6 cellular contexts compared by ENCODE assay signal in genomic region chr19:11420429-11420893, GRCh38. TPM values are rescaled to one million over a fixed set of nuclear protein-coding genes. Genes with fewer than 3 reads are reported as not detected.
DNase-seq lines count a peak whose midpoint lies in the region; TF ChIP-seq lines count a peak whose summit lies in the region.

No MANE protein-coding gene starts in this region.

- peaks cover 4 to 21% of the 10 kb centered on the region in 2 donors for H3K27me3 ChIP-seq in breast epithelium
- H3K27me3 ChIP-seq in iPS-18a (ENCODE audit: control insufficient read depth, insufficient read depth, low read length), result peaks cover 42% of the 10 kb centered on the region
- H3K27me3 ChIP-seq in uterus, result peaks cover 14 to 17% of the 10 kb centered on the region in 2 donors

- POLR2A ChIA-PET in MCF 10A (lab: Yijun Ruan, JAX), result interaction anchor here (1.1 kb wide), 1 partner anchor 15 kb away, joined by 4 read pairs; the partner anchor contains the start of genes ODAD3 and PRKCSH

- H3K36me3 Mint-ChIP-seq in MCF 10A (ENCODE audit: insufficient read depth, unreplicated experiment), result no peaks in the 10 kb centered on the region

- TF ChIP-seq CTCF in breast epithelium (IDR thresholded peaks at IDR 0.05) (no peak), MCF 10A (IDR thresholded peaks at IDR 0.05; ENCODE audit: unreplicated experiment) (no peak), uterus (IDR thresholded peaks at IDR 0.05) (no peak)

- no TSS peak for BruUV-seq in MCF 10A (replicated peaks; lab: Mats Ljungman, UMichigan)

- no peak overlapping the region for H3K9ac ChIP-seq in iPS-18a (ENCODE audit: low read length)

- H3K4me3 Mint-ChIP-seq in MCF 10A (ENCODE audit: unreplicated experiment), result no peak overlapping the region

- H3K27me3 Mint-ChIP-seq in MCF 10A (ENCODE audit: insufficient read depth, unreplicated experiment), result peaks cover 11% of the 10 kb centered on the region

- H3K4me3 ChIP-seq in breast epithelium (peak overlapping the region; percentile 23 to 55 (median 35)), iPS-18a (ENCODE audit: low read length) (peak overlapping the region; percentile 61), uterus (peak overlapping the region; percentile 6 to 8)

- H3K27ac Mint-ChIP-seq in MCF 10A (ENCODE audit: low read depth, unreplicated experiment), result no peak overlapping the region

- H3K4me1 ChIP-seq in breast epithelium (no peaks in the 10 kb centered on the region), iPS-18a (ENCODE audit: control insufficient read depth, low read depth, low read length) (peaks cover 3% of the 10 kb centered on the region), uterus (peaks cover 0 to 17% of the 10 kb centered on the region in 2 donors)

- intact Hi-C loops in breast epithelium (cut with DNase I; ENCODE audit: low total_unique reads), result loop anchor here (5.0 kb wide), 1 partner anchor 1582 kb away; no protein-coding TSS in a partner anchor
- intact Hi-C loops in MCF 10A (cut with micrococcal nuclease), result no loop called here
- intact Hi-C loops in uterus (cut with DNase I; ENCODE audit: low total_unique reads), result no loop called here

- TF ChIP-seq POLR2A in breast epithelium (IDR thresholded peaks at IDR 0.05), result no peak
- TF ChIP-seq POLR2A in uterus (IDR thresholded peaks at IDR 0.05), result peak in 1 of 2 donors; percentile 19

- no peaks in the 10 kb centered on the region for H3K9me3 ChIP-seq in breast epithelium
- no peaks in the 10 kb centered on the region for H3K9me3 ChIP-seq in iPS-18a (ENCODE audit: control insufficient read depth, low read depth, low read length)
- H3K9me3 ChIP-seq in uterus, result no peaks in the 10 kb centered on the region

- no peaks in the 10 kb centered on the region for H3K4me1 Mint-ChIP-seq in MCF 10A (ENCODE audit: insufficient read depth, unreplicated experiment)

- H3K36me3 ChIP-seq in breast epithelium, result no peaks in the 10 kb centered on the region
- H3K36me3 ChIP-seq in iPS-18a (ENCODE audit: control insufficient read depth, low read depth, low read length), result no peaks in the 10 kb centered on the region
- H3K36me3 ChIP-seq in uterus, result no peaks in the 10 kb centered on the region

- H3K9me3 Mint-ChIP-seq in MCF 10A (ENCODE audit: unreplicated experiment), result no peaks in the 10 kb centered on the region

- DNase-seq in breast epithelium (ENCODE audit: low spot score in 2 of 2), result no peak
- no peak for DNase-seq in MCF 10A (ENCODE audit: unreplicated experiment)
- peak; percentile 60 to 68 for DNase-seq in uterus
- DNase-seq in stimulated activated CD4-positive, alpha-beta T cell treated with anti-CD3 and anti-CD28 coated beads, Interleukin-4, amount 100 ng/mL, for 24 hours, result no peak
- DNase-seq in stimulated activated CD4-positive, alpha-beta T cell treated with anti-CD3 and anti-CD28 coated beads, Interleukin-15, amount 100 ng/mL, for 24 hours, result no peak

- H3K27ac ChIP-seq in breast epithelium (peak overlapping the region; percentile 16 to 18), iPS-18a (ENCODE audit: low read length) (no peak overlapping the region), uterus (peak overlapping the region; percentile 50 to 53)

- CTCF ChIA-PET in MCF 10A (lab: Yijun Ruan, JAX), result interaction anchor here (0.7 kb wide), 1 partner anchor 184 kb away, joined by 3 read pairs; no protein-coding TSS in a partner anchor

RNA-seq across cellular contexts. Expression of gene RGL3, which starts 1.3 kb away (rescaled TPM):
- 10 to 100 TPM in 1 of 3 donors, 1 to 10 TPM in 2; 3.7 to 18.4 (median 9.8) TPM for total RNA-seq in breast epithelium
- not detected in 2 replicates for total RNA-seq in MCF 10A (2022)
- 10 to 100 TPM in 3 of 4 donors, 1 to 10 TPM in 1; 1.0 to 19.0 (median 13.2) TPM for total RNA-seq in uterus

RNA-seq across cellular contexts. Expression of gene ODAD3, which starts 14.5 kb away (rescaled TPM):
- total RNA-seq in breast epithelium, result under 1 TPM in 2 of 3 donors, not detected in 1; 0.33 to 0.59 TPM
- 0.30 TPM in 1 of 2 replicates, not detected in the other for total RNA-seq in MCF 10A (2022)
- total RNA-seq in uterus, result 1 to 10 TPM in 1 of 4 donors, under 1 TPM in 1, not detected in 2; 0.48 to 4.4 TPM

RNA-seq across cellular contexts. Expression of gene PRKCSH, which starts 15.0 kb away (rescaled TPM):
- total RNA-seq in breast epithelium (10 to 100 TPM; 69.5 to 95.9 (median 92.1) TPM), MCF 10A (2022) (224 and 257 TPM in 2 replicates), uterus (100 to 1,000 TPM in 3 of 4 donors, 10 to 100 TPM in 1; 65.3 to 228 (median 155) TPM)

RNA-seq across cellular contexts. Expression of gene EPOR, which starts 36.3 kb away (rescaled TPM):
- total RNA-seq in breast epithelium (1 to 10 TPM; 2.9 to 6.2 (median 4.1) TPM), MCF 10A (2022) (1.7 and 2.7 TPM in 2 replicates), uterus (1 to 10 TPM; 1.8 to 5.9 (median 4.1) TPM)

RNA-seq across cellular contexts. Expression of gene SWSAP1, which starts 46.0 kb away (rescaled TPM):
- total RNA-seq in breast epithelium, result 1 to 10 TPM; 1.1 to 2.6 (median 2.2) TPM
- total RNA-seq in MCF 10A (2022), result 1.0 and 1.4 TPM in 2 replicates
- 1 to 10 TPM in 1 of 4 donors, under 1 TPM in 3; 0.48 to 3.5 (median 0.68) TPM for total RNA-seq in uterus

Comparison
In these comparisons a context has a peak if more than half of its experiments do, and no peak if none do; other contexts are left out.
1. DNase-seq: peak in uterus (2 of 2); none in breast epithelium (0 of 2), MCF 10A (single experiment), stimulated activated CD4-positive, alpha-beta T cell treated with anti-CD3 and anti-CD28 coated beads, Interleukin-4, amount 100 ng/mL, for 24 hours (single experiment) and stimulated activated CD4-positive, alpha-beta T cell treated with anti-CD3 and anti-CD28 coated beads, Interleukin-15, amount 100 ng/mL, for 24 hours (single experiment).
2. H3K4me3 ChIP-seq: peak in every context shown above with its lines; median percentile 61 in iPS-18a; 35 in breast epithelium; 7 in uterus.